ENCODE assay signal across 9 cellular contexts in genomic region chr10:33193057-33193866, GRCh38.
DNase-seq lines count a peak whose midpoint lies in the region; FAIRE-seq and TF ChIP-seq lines count a peak whose summit lies in the region.
"Had no signal": no experiment of that assay in that cellular context is flagged by ENCODE, and none has a peak within 500 bp of the region (broad histone marks: within the 10 kb centered on the region; RNA-seq: fewer than 3 reads in every experiment).

No MANE protein-coding gene starts in this region.

- H3K27ac ChIP-seq in astrocyte (ENCODE audit: low read depth, low read length) = peak overlapping the region; percentile 43
- peak overlapping the region; percentile 64 for H3K27ac ChIP-seq in hepatocyte
- H3K27ac ChIP-seq: neutrophil had no signal

- peaks cover 30% of the 10 kb centered on the region for H3K4me1 Mint-ChIP-seq in astrocyte (ENCODE audit: low read depth, unreplicated experiment)

- H3K27me3 ChIP-seq in HAP-1 (ENCODE audit: low read depth) (no peaks in the 10 kb centered on the region), astrocyte (ENCODE audit: insufficient read depth, low read length) (no peaks in the 10 kb centered on the region), hepatocyte (no peaks in the 10 kb centered on the region)

- no peaks in the 10 kb centered on the region for H3K27me3 Mint-ChIP-seq in astrocyte (ENCODE audit: low read depth, unreplicated experiment)

- no peak overlapping the region for H3K4me3 Mint-ChIP-seq in astrocyte (ENCODE audit: unreplicated experiment)

- H3K36me3 ChIP-seq in HAP-1 (replicated peaks) (peaks cover 6% of the 10 kb centered on the region; the same call in 1 of the 2 replicates), astrocyte (ENCODE audit: insufficient read depth, low read length) (peaks cover 16% of the 10 kb centered on the region), hepatocyte (replicated peaks; ENCODE audit: insufficient read depth, low read depth) (no peaks in the 10 kb centered on the region)
- H3K36me3 ChIP-seq: neutrophil had no signal

- no peak overlapping the region for H2AFZ ChIP-seq in astrocyte (ENCODE audit: low read depth, low read length)
- H2AFZ ChIP-seq in hepatocyte = no peak overlapping the region

- no peaks in the 10 kb centered on the region for H3K9me3 ChIP-seq in HAP-1
- H3K9me3 ChIP-seq in astrocyte (ENCODE audit: insufficient read depth, low read depth, low read length) = no peaks in the 10 kb centered on the region
- no peaks in the 10 kb centered on the region for H3K9me3 ChIP-seq in hepatocyte (ENCODE audit: low read depth)
- H3K9me3 ChIP-seq: neutrophil had no signal

- FAIRE-seq in G401.6 (lab: Jason Lieb, UNC) (peak; percentile 30), astrocyte (lab: Jason Lieb, UNC) (peak; percentile 59)

- H3K4me2 ChIP-seq in astrocyte (ENCODE audit: low read length) = peak overlapping the region; percentile 17
- H3K4me2 ChIP-seq in hepatocyte = peak overlapping the region; percentile 38

- no peak overlapping the region for H3K4me3 ChIP-seq in HAP-1
- no peak overlapping the region for H3K4me3 ChIP-seq in astrocyte (ENCODE audit: insufficient read depth, low read depth, low read length)
- no peak overlapping the region for H3K4me3 ChIP-seq in hepatocyte
- H3K4me3 ChIP-seq in skeletal muscle cell (ENCODE audit: low read depth, low read length) = no peak overlapping the region

- no peak overlapping the region for H3K27ac Mint-ChIP-seq in astrocyte (ENCODE audit: unreplicated experiment)

- H3K9me2 ChIP-seq in hepatocyte (replicated peaks; ENCODE audit: insufficient read depth) = no peaks in the 10 kb centered on the region

- in situ Hi-C loops in HAP-1 (cut with MboI; ENCODE audit: low sequenced_read_pairs) = no loop called here

- H3K9ac ChIP-seq in astrocyte (ENCODE audit: low read length) = peak overlapping the region; percentile 20

- H3K79me2 ChIP-seq in astrocyte (ENCODE audit: insufficient read depth, low read length) (no peaks in the 10 kb centered on the region), hepatocyte (no peaks in the 10 kb centered on the region)

- peaks cover 12% of the 10 kb centered on the region for H3K36me3 Mint-ChIP-seq in astrocyte (ENCODE audit: low read depth, unreplicated experiment)

- no peaks in the 10 kb centered on the region for H4K20me1 ChIP-seq in astrocyte (ENCODE audit: insufficient read depth, low read length)
- no peaks in the 10 kb centered on the region for H4K20me1 ChIP-seq in hepatocyte (ENCODE audit: insufficient read depth, poor library complexity, severe bottlenecking)

- TF ChIP-seq CTCF in astrocyte (IDR thresholded peaks at IDR 0.05; ENCODE audit: insufficient read depth, low read depth, low read length) (peak; percentile 97), hepatocyte (IDR thresholded peaks at IDR 0.05; ENCODE audit: poor library complexity) (peak; percentile 88)

- DNase-seq in HAP-1 (ENCODE audit: low spot score in 2 of 2) (peak; percentile 89 to 94), NCI-H1092 (lab: John Stamatoyannopoulos, UW) (peak; percentile 29), T-helper 22 cell (ENCODE audit: low read depth) (peak; percentile 18), astrocyte (ENCODE audit: low read depth) (peak; percentile 77), hepatocyte (ENCODE audit: low spot score) (peak; percentile 91), skeletal muscle cell (ENCODE audit: low read depth) (peak; percentile 68), DMS79 (lab: John Stamatoyannopoulos, UW) (no peak)

- peaks cover 2% of the 10 kb centered on the region for H3K9me3 Mint-ChIP-seq in astrocyte (ENCODE audit: unreplicated experiment)

- H3K4me1 ChIP-seq in HAP-1 = peaks cover 18% of the 10 kb centered on the region
- peaks cover 46% of the 10 kb centered on the region for H3K4me1 ChIP-seq in astrocyte (ENCODE audit: insufficient read depth, low read length)
- H3K4me1 ChIP-seq in hepatocyte (ENCODE audit: insufficient read depth) = peaks cover 46% of the 10 kb centered on the region

- WGBS in hepatocyte (ENCODE audit: low lambda C conversion rate, missing lambda C conversion rate) = 27% methylated on average over 13 of the region's 13 CpGs
